In genomic region chr11:66119348-66120133, GRCh38 we compare ENCODE assay signal across 1 cellular context.
TF ChIP-seq lines count a peak whose summit lies in the region.

No MANE protein-coding gene starts in this region.

TF ChIP-seq in HEK293, 187 proteins besides CTCF, POLR2A, EP300 and RAD21 (continued from another document and continues in another):
- no peak for TF ChIP-seq ZBTB10 (tag by site-specific recombination; IDR thresholded peaks at IDR 0.05)
- TF ChIP-seq ZNF148 (tag by site-specific recombination; IDR thresholded peaks at IDR 0.05; ENCODE audit: borderline replicate concordance), result no peak
- TF ChIP-seq ZNF692 (tag by site-specific recombination; IDR thresholded peaks at IDR 0.05), result no peak
- TF ChIP-seq ZNF26 (tag by site-specific recombination; IDR thresholded peaks at IDR 0.05), result peak; percentile 47; the same call in 1 of the 2 replicates
- peak; percentile 49; the same call in 1 of the 2 replicates for TF ChIP-seq HIC1 (tag by site-specific recombination; IDR thresholded peaks at IDR 0.05)
- no peak for TF ChIP-seq ZNF433 (tag by site-specific recombination; IDR thresholded peaks at IDR 0.05; ENCODE audit: low read depth)
- TF ChIP-seq ZNF549 (tag by site-specific recombination; IDR thresholded peaks at IDR 0.05), result no peak
- no peak for TF ChIP-seq YY2 (tag by site-specific recombination; IDR thresholded peaks at IDR 0.05)
- TF ChIP-seq ZBTB48 (tag by site-specific recombination; IDR thresholded peaks at IDR 0.05), result no peak
- TF ChIP-seq ZNF133 (tag by site-specific recombination; IDR thresholded peaks at IDR 0.05), result no peak
- TF ChIP-seq MZF1 (tag by site-specific recombination; IDR thresholded peaks at IDR 0.05; ENCODE audit: borderline replicate concordance), result no peak
- TF ChIP-seq GLIS2 (tag by site-specific recombination; IDR thresholded peaks at IDR 0.05), result no peak
- TF ChIP-seq PRDM6 (tag by site-specific recombination; IDR thresholded peaks at IDR 0.05), result peak; percentile 44
- TF ChIP-seq ZBTB7A (tag by site-specific recombination; IDR thresholded peaks at IDR 0.05; ENCODE audit: low read depth), result no peak
- peak; percentile 47; the same call in 1 of the 2 replicates for TF ChIP-seq OSR2 (tag by site-specific recombination; IDR thresholded peaks at IDR 0.05)
- peak; percentile 66 for TF ChIP-seq ZBTB21 (tag by site-specific recombination; IDR thresholded peaks at IDR 0.05)
- TF ChIP-seq ZNF280D (tag by site-specific recombination; IDR thresholded peaks at IDR 0.05), result no peak
- no peak for TF ChIP-seq ZNF174 (tag by site-specific recombination; IDR thresholded peaks at IDR 0.05)
- TF ChIP-seq ZNF398 (tag by site-specific recombination; IDR thresholded peaks at IDR 0.05), result no peak
- no peak for TF ChIP-seq ZNF362 (tag by site-specific recombination; IDR thresholded peaks at IDR 0.05)
- TF ChIP-seq ZNF521 (tag by site-specific recombination; IDR thresholded peaks at IDR 0.05), result no peak
- no peak for TF ChIP-seq ZNF596 (tag by site-specific recombination; IDR thresholded peaks at IDR 0.05)
- no peak for TF ChIP-seq HOXD13 (CRISPR knock-in tag; IDR thresholded peaks at IDR 0.05; ENCODE audit: borderline replicate concordance)
- TF ChIP-seq ZNF558 (tag by site-specific recombination; IDR thresholded peaks at IDR 0.05), result no peak
- peak; percentile 42; the same call in 1 of the 2 replicates for TF ChIP-seq TRIM28 (IDR thresholded peaks at IDR 0.05; ENCODE audit: borderline replicate concordance, low read length)
- TF ChIP-seq BCL11A (tag by site-specific recombination; IDR thresholded peaks at IDR 0.05; ENCODE audit: low read depth), result no peak
- no peak for TF ChIP-seq ZNF518A (tag by site-specific recombination; conservative IDR thresholded peaks at IDR 0.05; ENCODE audit: low read depth)
